Comparison of ENCODE assay signal across 3 cellular contexts in genomic region chr2:167869200-167869599, GRCh38.
TF ChIP-seq lines count a peak whose summit lies in the region.

No MANE protein-coding gene starts in this region.

TF ChIP-seq in GM23338, 12 proteins besides CTCF, POLR2A, EP300 and RAD21 (continues in another document):
- TF ChIP-seq CREB1 (CRISPR knock-in tag; IDR thresholded peaks at IDR 0.05; ENCODE audit: low read depth) (no peak), ZNF331 (CRISPR knock-in tag; IDR thresholded peaks at IDR 0.05; ENCODE audit: low read depth) (no peak), ZNF462 (CRISPR knock-in tag; IDR thresholded peaks at IDR 0.05) (no peak), ZNF114 (CRISPR knock-in tag; IDR thresholded peaks at IDR 0.05) (no peak), STAT1 (IDR thresholded peaks at IDR 0.05; ENCODE audit: unreplicated experiment) (no peak), EZH2phosphoT487 (IDR thresholded peaks at IDR 0.05; ENCODE audit: unreplicated experiment) (no peak)

TF ChIP-seq in K562, 482 proteins besides CTCF, POLR2A, EP300 and RAD21 (continues in another document):
- TF ChIP-seq RBM14 (IDR thresholded peaks at IDR 0.05; ENCODE audit: borderline replicate concordance, insufficient read depth, low read depth, low read length) (no peak), HDAC1 (IDR thresholded peaks at IDR 0.05) (no peak), ID3 (CRISPR knock-in tag; IDR thresholded peaks at IDR 0.05) (no peak), ID3 (tag; IDR thresholded peaks at IDR 0.05) (no peak), ATF2 (CRISPR knock-in tag; IDR thresholded peaks at IDR 0.05) (no peak), ZNF431 (CRISPR knock-in tag; IDR thresholded peaks at IDR 0.05) (no peak), GATA2 (CRISPR knock-in tag; IDR thresholded peaks at IDR 0.05) (no peak), ADNP (tag; IDR thresholded peaks at IDR 0.05) (no peak), DPF2 (IDR thresholded peaks at IDR 0.05) (no peak), HMGXB4 (CRISPR knock-in tag; IDR thresholded peaks at IDR 0.05) (no peak), XRCC4 (IDR thresholded peaks at IDR 0.05; ENCODE audit: extremely low read depth, insufficient read depth, insufficient read length) (no peak), E2F4 (CRISPR knock-in tag; IDR thresholded peaks at IDR 0.05; ENCODE audit: low read depth) (no peak), ZNF511 (CRISPR knock-in tag; IDR thresholded peaks at IDR 0.05) (no peak), MLX (CRISPR knock-in tag; conservative IDR thresholded peaks at IDR 0.05) (no peak), THRB (CRISPR knock-in tag; conservative IDR thresholded peaks at IDR 0.05) (no peak), TBP (optimal IDR thresholded peaks at IDR 0.05; ENCODE audit: low read depth, low read length) (no peak), ZNF282 (CRISPR knock-in tag; IDR thresholded peaks at IDR 0.05) (no peak), ZBTB26 (CRISPR knock-in tag; IDR thresholded peaks at IDR 0.05) (no peak)

TF ChIP-seq in SK-N-SH, 30 proteins besides CTCF, POLR2A, EP300 and RAD21:
- TF ChIP-seq GATA2 (CRISPR knock-in tag; IDR thresholded peaks at IDR 0.05) (no peak), FOSL2 (IDR thresholded peaks at IDR 0.05; ENCODE audit: borderline replicate concordance, low read depth) (no peak), MXI1 (IDR thresholded peaks at IDR 0.05; ENCODE audit: low read depth, low read length) (no peak), YY1 (IDR thresholded peaks at IDR 0.05; ENCODE audit: low read depth) (no peak), MEF2A (IDR thresholded peaks at IDR 0.05; ENCODE audit: borderline replicate concordance, low read depth) (no peak), JUND (IDR thresholded peaks at IDR 0.05) (no peak), RCOR1 (IDR thresholded peaks at IDR 0.05; ENCODE audit: low read length) (no peak), SMC3 (IDR thresholded peaks at IDR 0.05; ENCODE audit: low read depth, low read length) (no peak)
